ENCODE assay signal across 1 cellular context in genomic region chr3:141312359-141313090, GRCh38.
TF ChIP-seq lines count a peak whose summit lies in the region.

No MANE protein-coding gene starts in this region.

TF ChIP-seq in SK-N-SH, 30 proteins besides CTCF, POLR2A, EP300 and RAD21 (continued from another document):
- no peak for TF ChIP-seq REST (IDR thresholded peaks at IDR 0.05; ENCODE audit: low read depth, low read length)
